In the genomic region with DNA sequence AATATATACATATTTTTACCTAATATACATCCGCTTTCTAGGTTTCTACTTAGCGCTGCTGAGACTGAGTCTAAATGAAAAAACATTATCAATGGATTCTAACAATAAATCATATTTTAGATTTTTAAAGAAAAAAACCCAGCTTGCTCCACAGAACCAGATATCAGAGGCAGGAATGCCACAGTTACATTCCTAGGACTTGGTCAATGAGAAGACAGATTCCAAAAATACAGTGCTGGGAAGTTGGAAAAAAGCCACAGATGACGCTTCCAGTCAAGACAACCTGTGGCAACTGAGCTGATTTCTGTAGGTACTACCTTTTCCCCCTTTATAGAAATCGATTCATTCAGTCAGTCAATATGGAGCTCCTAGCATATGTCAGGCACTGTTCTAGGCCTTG, we compare ENCODE assay signal across 1 cellular context.
TF ChIP-seq lines count a peak whose summit lies in the region.

No MANE protein-coding gene starts in this region.

TF ChIP-seq in SK-N-SH, 30 proteins besides CTCF, POLR2A, EP300 and RAD21 (continued from another document):
- TF ChIP-seq, protein P1, sequence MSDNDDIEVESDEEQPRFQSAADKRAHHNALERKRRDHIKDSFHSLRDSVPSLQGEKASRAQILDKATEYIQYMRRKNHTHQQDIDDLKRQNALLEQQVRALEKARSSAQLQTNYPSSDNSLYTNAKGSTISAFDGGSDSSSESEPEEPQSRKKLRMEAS (IDR thresholded peaks at IDR 0.05; ENCODE audit: low read depth) = no peak
- TF ChIP-seq MXI1 (IDR thresholded peaks at IDR 0.05; ENCODE audit: low read depth, low read length) (no peak), FOXJ3 (CRISPR knock-in tag; IDR thresholded peaks at IDR 0.05) (no peak), SIN3A (IDR thresholded peaks at IDR 0.05; ENCODE audit: borderline replicate concordance, low read depth, low read length) (no peak), CHD2 (IDR thresholded peaks at IDR 0.05; ENCODE audit: low read length, partially characterized antibody) (no peak), EZH2phosphoT487 (IDR thresholded peaks at IDR 0.05; ENCODE audit: borderline replicate concordance, low read depth) (no peak)
- TF ChIP-seq, protein P2, sequence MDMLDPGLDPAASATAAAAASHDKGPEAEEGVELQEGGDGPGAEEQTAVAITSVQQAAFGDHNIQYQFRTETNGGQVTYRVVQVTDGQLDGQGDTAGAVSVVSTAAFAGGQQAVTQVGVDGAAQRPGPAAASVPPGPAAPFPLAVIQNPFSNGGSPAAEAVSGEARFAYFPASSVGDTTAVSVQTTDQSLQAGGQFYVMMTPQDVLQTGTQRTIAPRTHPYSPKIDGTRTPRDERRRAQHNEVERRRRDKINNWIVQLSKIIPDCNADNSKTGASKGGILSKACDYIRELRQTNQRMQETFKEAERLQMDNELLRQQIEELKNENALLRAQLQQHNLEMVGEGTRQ (IDR thresholded peaks at IDR 0.05; ENCODE audit: borderline replicate concordance, low read depth, low read length) = no peak
- TF ChIP-seq, protein P3, sequence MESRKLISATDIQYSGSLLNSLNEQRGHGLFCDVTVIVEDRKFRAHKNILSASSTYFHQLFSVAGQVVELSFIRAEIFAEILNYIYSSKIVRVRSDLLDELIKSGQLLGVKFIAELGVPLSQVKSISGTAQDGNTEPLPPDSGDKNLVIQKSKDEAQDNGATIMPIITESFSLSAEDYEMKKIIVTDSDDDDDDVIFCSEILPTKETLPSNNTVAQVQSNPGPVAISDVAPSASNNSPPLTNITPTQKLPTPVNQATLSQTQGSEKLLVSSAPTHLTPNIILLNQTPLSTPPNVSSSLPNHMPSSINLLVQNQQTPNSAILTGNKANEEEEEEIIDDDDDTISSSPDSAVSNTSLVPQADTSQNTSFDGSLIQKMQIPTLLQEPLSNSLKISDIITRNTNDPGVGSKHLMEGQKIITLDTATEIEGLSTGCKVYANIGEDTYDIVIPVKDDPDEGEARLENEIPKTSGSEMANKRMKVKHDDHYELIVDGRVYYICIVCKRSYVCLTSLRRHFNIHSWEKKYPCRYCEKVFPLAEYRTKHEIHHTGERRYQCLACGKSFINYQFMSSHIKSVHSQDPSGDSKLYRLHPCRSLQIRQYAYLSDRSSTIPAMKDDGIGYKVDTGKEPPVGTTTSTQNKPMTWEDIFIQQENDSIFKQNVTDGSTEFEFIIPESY (IDR thresholded peaks at IDR 0.05; ENCODE audit: borderline replicate concordance, low read depth) = no peak
TF ChIP-seq in SK-N-SH: peak in this region for 0.
